ENCODE assay signal across 8 cellular contexts in the genomic region with DNA sequence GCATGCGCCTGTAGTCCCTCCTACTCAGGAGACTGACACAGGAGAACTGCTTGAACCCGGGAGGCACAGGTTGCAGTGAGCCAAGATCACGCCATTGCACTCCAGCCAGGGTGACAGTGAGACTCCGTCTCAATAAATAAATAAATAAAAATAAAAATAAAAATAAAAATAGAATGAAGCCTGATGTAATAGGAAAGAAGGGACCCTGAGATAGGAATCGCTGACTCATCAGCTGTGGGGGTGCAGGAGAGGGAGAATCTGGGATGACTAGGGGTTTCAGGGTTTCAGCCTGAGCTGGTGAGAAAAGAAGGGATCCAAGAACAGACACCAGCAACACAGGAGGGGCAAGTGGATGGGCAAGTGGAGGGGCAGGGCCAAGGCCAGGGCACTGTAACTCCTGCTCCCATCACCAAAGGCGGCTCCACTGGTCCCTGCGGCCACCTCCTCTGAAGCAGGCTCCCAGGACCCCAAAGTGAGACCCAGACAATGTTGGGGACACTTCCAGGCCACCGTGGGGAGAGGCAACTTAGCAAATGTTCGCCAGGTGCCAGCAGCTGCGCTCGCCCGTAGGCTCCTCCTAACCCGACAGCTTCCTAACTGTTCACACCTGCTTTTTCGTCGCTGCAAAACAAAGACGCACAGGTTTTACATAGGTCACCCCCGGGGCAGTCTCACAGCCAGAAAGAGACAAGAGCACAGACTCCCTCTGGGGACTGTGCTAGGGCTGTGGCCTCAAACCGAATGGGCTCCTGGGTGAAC. TPM values are rescaled to one million over a fixed set of nuclear protein-coding genes. Genes with fewer than 3 reads are reported as not detected.
DNase-seq lines count a peak whose midpoint lies in the region; ATAC-seq and TF ChIP-seq lines count a peak whose summit lies in the region.

No MANE protein-coding gene starts in this region.

- no peaks in the 10 kb centered on the region for H3K9me2 ChIP-seq in MM.1S (replicated peaks; ENCODE audit: insufficient read depth, low read length)

- TF ChIP-seq CTCF in GM12864 (IDR thresholded peaks at IDR 0.05; ENCODE audit: low read depth, low read length, missing control alignments) (no peak), MM.1S (IDR thresholded peaks at IDR 0.05; ENCODE audit: low read length) (no peak), lung (IDR thresholded peaks at IDR 0.05; ENCODE audit: control extremely low read depth, extremely low read depth) (no peak)

- H3K36me3 ChIP-seq in MM.1S (replicated peaks; ENCODE audit: insufficient read depth, low read length) (no peaks in the 10 kb centered on the region; the same call in 1 of the 2 replicates), lung (ENCODE audit: control insufficient read depth in 2 of 2, insufficient read depth in 2 of 2, low read length in 2 of 2) (peaks cover 0 to 8% of the 10 kb centered on the region in 2 donors)

- H3K9ac ChIP-seq in MM.1S (ENCODE audit: low read length): peak overlapping the region; percentile 85; the same call in 1 of the 2 replicates

- ATAC-seq in lung (ENCODE audit: insufficient read depth, low FRiP score): no peak

- no peaks in the 10 kb centered on the region for H4K20me1 ChIP-seq in MM.1S (ENCODE audit: insufficient read depth, low read length)

- peak overlapping the region; percentile 86 for H3K4me2 ChIP-seq in MM.1S (ENCODE audit: low read depth, low read length)

- H3K27me3 ChIP-seq in MM.1S (replicated peaks; ENCODE audit: insufficient read depth, low read length): no peaks in the 10 kb centered on the region
- H3K27me3 ChIP-seq in lung (ENCODE audit: control insufficient read depth, insufficient read depth): no peaks in the 10 kb centered on the region

- H3K4me3 ChIP-seq in GM12864 (ENCODE audit: low read depth, low read length) (peak overlapping the region; percentile 86), MM.1S (ENCODE audit: low read length) (peak overlapping the region; percentile 88), lung (peak overlapping the region; percentile 69)

- H3K9me3 ChIP-seq in MM.1S (replicated peaks; ENCODE audit: insufficient read depth, low read length): no peaks in the 10 kb centered on the region
- no peaks in the 10 kb centered on the region for H3K9me3 ChIP-seq in lung (ENCODE audit: control insufficient read depth in 2 of 2, insufficient read depth in 1 of 2, low read length in 1 of 2)

- H3K4me1 ChIP-seq in MM.1S (ENCODE audit: low read length): peaks cover 11% of the 10 kb centered on the region
- peaks cover 11 to 14% of the 10 kb centered on the region in 2 donors for H3K4me1 ChIP-seq in lung (ENCODE audit: control insufficient read depth in 2 of 2, insufficient read depth in 2 of 2, low read length in 2 of 2)

- H3K79me2 ChIP-seq in MM.1S (ENCODE audit: low read length): peaks cover 70% of the 10 kb centered on the region

- H2AFZ ChIP-seq in MM.1S (ENCODE audit: low read length): peak overlapping the region; percentile 71

- WGBS in lung, 2 donors: 66 to 67% methylated on average over 18 of the region's 18 CpGs

- DNase-seq in GM12864 (ENCODE audit: low read depth) (no peak), MM.1S (peak; percentile 85), amniotic epithelial cell (ENCODE audit: low read depth) (peak; percentile 26), lung (ENCODE audit: low spot score) (no peak), SKM-1 (lab: John Stamatoyannopoulos, UW; ENCODE audit: unreplicated experiment) (no peak), mucosa of gallbladder (ENCODE audit: low spot score) (no peak), SW 1271 (lab: John Stamatoyannopoulos, UW) (no peak), inferior parietal cortex (ENCODE audit: extremely low spot score) (no peak)

- H3F3A ChIP-seq in MM.1S (ENCODE audit: insufficient read depth, low read length): peaks cover 19% of the 10 kb centered on the region

- H3K27ac ChIP-seq in MM.1S (ENCODE audit: low read length) (peak overlapping the region; percentile 65; the same call in 1 of the 2 replicates), lung (ENCODE audit: low read depth in 1 of 2, low read length in 1 of 2) (peak overlapping the region in 1 of 2 donors; percentile 48)

RNA-seq across cellular contexts. Expression of gene HAUS8, which starts 1.2 kb away (rescaled TPM):
- total RNA-seq in lung: 1 to 10 TPM; 8.4 to 8.5 TPM
- polyA plus RNA-seq in lung: 10 to 100 TPM in 1 of 2 donors, 1 to 10 TPM in 1; 6.1 to 13.8 TPM
- 10.8 TPM for total RNA-seq in mucosa of gallbladder

RNA-seq across cellular contexts. Expression of gene MYO9B, which starts 1.5 kb away (rescaled TPM):
- 100 to 1,000 TPM in 1 of 2 donors, 10 to 100 TPM in 1; 44.3 to 121 TPM for total RNA-seq in lung
- 10 to 100 TPM; 95.2 to 99.2 TPM for polyA plus RNA-seq in lung
- total RNA-seq in mucosa of gallbladder: 75.0 TPM

RNA-seq across cellular contexts. Expression of gene CPAMD8, which starts 47.4 kb away (rescaled TPM):
- total RNA-seq in lung (100 to 1,000 TPM in 1 of 2 donors, 10 to 100 TPM in 1; 38.5 to 143 TPM), mucosa of gallbladder (2.9 TPM)
- polyA plus RNA-seq in lung: 10 to 100 TPM in 1 of 2 donors, 1 to 10 TPM in 1; 9.6 to 24.3 TPM

Comparison
In these comparisons a context has a peak if more than half of its experiments do, and no peak if none do; other contexts are left out.
1. DNase-seq: peak in MM.1S (single experiment) and amniotic epithelial cell (single experiment); none in GM12864 (single experiment), lung (single experiment), SKM-1 (single experiment), mucosa of gallbladder (single experiment), SW 1271 (0 of 2) and inferior parietal cortex (single experiment).
2. RNA of gene CPAMD8, which starts 47.4 kb away (total RNA-seq): 38.5 to 143 TPM in lung; 2.9 TPM in mucosa of gallbladder (single experiment); every median in the first group is over 10 times any median in the second.
3. Peak in every context shown above with its lines, with median percentiles within 50 percentile points of each other: H3K4me3 ChIP-seq.